29 cellular contexts compared by ENCODE assay signal in genomic region chr16:1626327-1626726, GRCh38.
"Had no signal": no experiment of that assay in that cellular context is flagged by ENCODE, and none has a peak within 500 bp of the region (broad histone marks: within the 10 kb centered on the region; RNA-seq: fewer than 3 reads in every experiment).

No MANE protein-coding gene starts in this region.

- H3K27ac ChIP-seq: breast epithelium, epithelial cell of prostate, esophagus squamous epithelium, left ventricle myocardium inferior, parathyroid adenoma, spleen, testis had no signal

- H3K27ac Mint-ChIP-seq: activated CD4-positive, alpha-beta memory T cell treated with anti-CD3 and anti-CD28 coated beads for 36 hours; activated CD4-positive, alpha-beta T cell treated with anti-CD3 and anti-CD28 coated beads, Interleukin-2, amount 10 ng/mL, durations not matched to agents 24 days and 14 days; activated T-helper 1 cell treated with anti-CD3 and anti-CD28 coated beads, Interleukin-12 subunit alpha, Interleukin-12 subunit beta, Interleukin-2, Interleukin-4 antibody, amounts not matched to agents 30 ng/mL and 10 ng/mL and 1 ng/mL, durations not matched to agents 14 hours and 24 hours and 36 hours; natural killer cell treated with Interleukin-12 subunit alpha and Interleukin-12 subunit beta and Interleukin-15 and Interleukin-18, amount 100 ng/mL, for 72 hours; T-helper 1 cell treated with Interleukin-12 subunit alpha and Interleukin-12 subunit beta and Interleukin-4 antibody, amounts not matched to agents 30 μg/mL and 1 μg/mL, for 36 hours had no signal

- H3K9me3 ChIP-seq: breast epithelium, esophagus squamous epithelium, left ventricle myocardium inferior, right atrium auricular region, spleen, testis had no signal

- H3K9me3 Mint-ChIP-seq: activated CD4-positive, alpha-beta memory T cell treated with anti-CD3 and anti-CD28 coated beads for 36 hours; activated CD4-positive, alpha-beta T cell treated with anti-CD3 and anti-CD28 coated beads, Interleukin-2, amount 10 ng/mL, durations not matched to agents 24 days and 14 days; activated T-helper 1 cell treated with anti-CD3 and anti-CD28 coated beads, Interleukin-12 subunit alpha, Interleukin-12 subunit beta, Interleukin-2, Interleukin-4 antibody, amounts not matched to agents 30 ng/mL and 10 ng/mL and 1 ng/mL, durations not matched to agents 14 hours and 24 hours and 36 hours; natural killer cell treated with Interleukin-12 subunit alpha and Interleukin-12 subunit beta and Interleukin-15 and Interleukin-18, amount 100 ng/mL, for 72 hours; T-helper 1 cell treated with Interleukin-12 subunit alpha and Interleukin-12 subunit beta and Interleukin-4 antibody, amounts not matched to agents 30 μg/mL and 1 μg/mL, for 36 hours had no signal

- ATAC-seq: natural killer cell treated with Interleukin-12 subunit alpha and Interleukin-12 subunit beta and Interleukin-15 and Interleukin-18, amount 100 ng/mL, for 72 hours had no signal

- H3K4me1 ChIP-seq: breast epithelium, parathyroid adenoma had no signal

- H3K27me3 ChIP-seq: breast epithelium, esophagus squamous epithelium, right atrium auricular region, spleen, testis had no signal

- H3K4me3 ChIP-seq: breast epithelium, esophagus squamous epithelium, left ventricle myocardium inferior, lung, right atrium auricular region, spleen, testis had no signal

- H3K4me3 Mint-ChIP-seq: activated CD4-positive, alpha-beta memory T cell treated with anti-CD3 and anti-CD28 coated beads for 36 hours; activated CD4-positive, alpha-beta T cell treated with anti-CD3 and anti-CD28 coated beads, Interleukin-2, amount 10 ng/mL, durations not matched to agents 24 days and 14 days; activated T-helper 1 cell treated with anti-CD3 and anti-CD28 coated beads, Interleukin-12 subunit alpha, Interleukin-12 subunit beta, Interleukin-2, Interleukin-4 antibody, amounts not matched to agents 30 ng/mL and 10 ng/mL and 1 ng/mL, durations not matched to agents 14 hours and 24 hours and 36 hours; natural killer cell treated with Interleukin-12 subunit alpha and Interleukin-12 subunit beta and Interleukin-15 and Interleukin-18, amount 100 ng/mL, for 72 hours; T-helper 1 cell treated with Interleukin-12 subunit alpha and Interleukin-12 subunit beta and Interleukin-4 antibody, amounts not matched to agents 30 μg/mL and 1 μg/mL, for 36 hours had no signal

- DNase-seq: activated CD4-positive, alpha-beta memory T cell treated with anti-CD3 and anti-CD28 coated beads for 36 hours; activated CD4-positive, alpha-beta T cell treated with anti-CD3 and anti-CD28 coated beads, Interleukin-2, amount 10 ng/mL, durations not matched to agents 24 days and 14 days; activated CD4-positive, CD25-positive, alpha-beta regulatory T cell treated with anti-CD3 and anti-CD28 coated beads, Interleukin-2, amount 50 U/mL, for 72 hours; activated CD8-positive, alpha-beta memory T cell treated with anti-CD3 and anti-CD28 coated beads, Interleukin-2, amount 50 U/mL, for 4 hours; activated effector memory CD4-positive, alpha-beta T cell treated with anti-CD3 and anti-CD28 coated beads, Interleukin-2, amount 50 U/mL, for 16 hours; activated naive CD4-positive, alpha-beta T cell treated with anti-CD3 and anti-CD28 coated beads, Interleukin-2, amount 50 U/mL, for 16 hours; activated T-cell treated with anti-CD3 and anti-CD28 coated beads, Interleukin-2, amount 50 U/mL, for 1 hour; amniotic stem cell; dermis blood vessel endothelial cell; effector CD4-positive, alpha-beta T cell; esophagus squamous epithelium; kidney glomerular epithelial cell; left ventricle myocardium inferior; mesendoderm; nucleus accumbens; spleen; stimulated activated naive CD4-positive, alpha-beta T cell treated with Interleukin-2 at 50 U/mL for 16 hours; SW 1271; T1000; testis; trophoblast cell had no signal

- H3K36me3 ChIP-seq: breast epithelium, right atrium auricular region had no signal

- H3K27me3 Mint-ChIP-seq: activated CD4-positive, alpha-beta memory T cell treated with anti-CD3 and anti-CD28 coated beads for 36 hours; activated CD4-positive, alpha-beta T cell treated with anti-CD3 and anti-CD28 coated beads, Interleukin-2, amount 10 ng/mL, durations not matched to agents 24 days and 14 days; natural killer cell treated with Interleukin-12 subunit alpha and Interleukin-12 subunit beta and Interleukin-15 and Interleukin-18, amount 100 ng/mL, for 72 hours had no signal
